In the genomic region with DNA sequence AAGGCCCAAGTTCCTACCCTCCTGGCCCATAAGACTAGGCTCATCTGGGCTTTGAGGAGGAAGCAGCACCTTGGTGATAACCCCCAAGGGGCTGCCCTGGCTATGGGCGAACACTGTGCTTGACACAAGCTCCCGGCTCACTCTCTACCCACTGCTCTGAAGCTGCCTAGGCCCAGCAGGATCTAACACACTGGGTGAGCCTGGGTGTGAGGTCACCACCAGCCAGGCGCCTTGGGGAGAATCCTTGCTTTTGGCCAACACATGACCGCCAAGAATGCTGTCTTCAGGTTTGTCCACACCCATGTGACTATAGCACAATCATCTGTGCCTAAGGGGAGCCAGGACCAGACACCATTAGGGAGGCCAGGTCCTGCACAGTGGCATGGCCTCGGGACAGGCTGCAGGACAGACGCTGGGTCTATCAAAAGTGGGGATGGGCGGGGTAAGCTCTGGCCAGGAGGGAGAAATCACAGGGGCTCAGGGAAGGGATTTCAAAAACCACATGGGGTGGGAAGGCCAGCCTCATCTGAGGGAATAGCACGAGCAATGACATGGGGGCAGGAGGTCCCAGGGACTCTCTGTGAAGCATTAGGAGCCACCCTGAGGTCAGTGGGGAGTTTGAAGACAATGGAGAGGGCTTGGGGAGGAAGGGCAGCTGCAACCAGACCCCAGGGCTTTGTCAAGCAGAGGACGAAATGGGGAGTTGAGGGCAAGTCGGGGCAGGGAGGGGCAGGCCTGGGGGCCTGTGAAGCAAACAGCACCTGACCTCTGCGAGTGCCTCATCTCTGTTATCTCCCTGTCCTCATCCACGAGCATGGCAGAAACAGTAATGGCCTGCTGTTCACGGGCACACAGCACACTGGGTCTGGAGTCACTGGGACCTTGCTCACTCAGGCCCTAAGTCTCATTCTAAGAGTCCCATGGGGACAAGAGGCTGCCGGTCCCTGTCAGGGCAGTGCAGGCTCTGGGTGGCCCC, we compare ENCODE assay signal across 15 cellular contexts. TPM values are rescaled to one million over a fixed set of nuclear protein-coding genes. Genes with fewer than 3 reads are reported as not detected.
DNase-seq lines count a peak whose midpoint lies in the region; ATAC-seq and TF ChIP-seq lines count a peak whose summit lies in the region.
"Had no signal": no experiment of that assay in that cellular context is flagged by ENCODE, and none has a peak within 500 bp of the region (broad histone marks: within the 10 kb centered on the region; RNA-seq: fewer than 3 reads in every experiment).

No MANE protein-coding gene starts in this region.

- H3K4me1 ChIP-seq in BLaER1 = peaks cover 72% of the 10 kb centered on the region

- no peak overlapping the region for H3K4me3 Mint-ChIP-seq in activated naive CD8-positive, alpha-beta T cell treated with anti-CD3 and anti-CD28 coated beads, Interleukin-2, amount 50 U/mL, for 24 hours
- H3K4me3 Mint-ChIP-seq in naive B cell (peak overlapping the region in 7 of 8 donors; percentile 24 to 89 (median 43)), type B pancreatic cell (no peak overlapping the region)

- peaks cover 2% of the 10 kb centered on the region; the same call in 1 of the 2 replicates for H3K9me3 ChIP-seq in BLaER1
- H3K9me3 ChIP-seq: body of pancreas had no signal

- peaks cover 53% of the 10 kb centered on the region for H3K4me1 Mint-ChIP-seq in activated naive CD8-positive, alpha-beta T cell treated with anti-CD3 and anti-CD28 coated beads, Interleukin-2, amount 50 U/mL, for 24 hours
- H3K4me1 Mint-ChIP-seq in naive B cell = peaks cover 68 to 96% (median 89%) of the 10 kb centered on the region in 3 donors
- peaks cover 21% of the 10 kb centered on the region for H3K4me1 Mint-ChIP-seq in type B pancreatic cell (ENCODE audit: unreplicated experiment)

- peak; percentile 4 for ATAC-seq in activated naive CD8-positive, alpha-beta T cell treated with anti-CD3 and anti-CD28 coated beads, Interleukin-2, amount 50 U/mL, for 24 hours
- ATAC-seq in naive B cell (ENCODE audit: low read depth in 2 of 2) (peak; percentile 91 to 92), HG03108 (IDR thresholded peaks at IDR 0.05; ENCODE audit: unreplicated experiment) (no peak)
- ATAC-seq: body of pancreas had no signal

- H3K27ac Mint-ChIP-seq in activated naive CD8-positive, alpha-beta T cell treated with anti-CD3 and anti-CD28 coated beads, Interleukin-2, amount 50 U/mL, for 24 hours = no peak overlapping the region
- H3K27ac Mint-ChIP-seq in naive B cell (peak overlapping the region in 5 of 6 donors; percentile 7 to 97 (median 87)), type B pancreatic cell (no peak overlapping the region)

- peaks cover 14% of the 10 kb centered on the region; the same call in 1 of the 2 replicates for H3K36me3 ChIP-seq in BLaER1

- no peak overlapping the region for H3K9ac ChIP-seq in BLaER1

- no peaks in the 10 kb centered on the region for H3K27me3 ChIP-seq in BLaER1
- H3K27me3 ChIP-seq: body of pancreas had no signal

- no peaks in the 10 kb centered on the region for H3K36me3 Mint-ChIP-seq in activated naive CD8-positive, alpha-beta T cell treated with anti-CD3 and anti-CD28 coated beads, Interleukin-2, amount 50 U/mL, for 24 hours (ENCODE audit: low read depth)
- H3K36me3 Mint-ChIP-seq in naive B cell (no peaks in the 10 kb centered on the region), type B pancreatic cell (no peaks in the 10 kb centered on the region)

- TF ChIP-seq CTCF in type B pancreatic cell (conservative IDR thresholded peaks at IDR 0.05) = no peak

- H3K27ac ChIP-seq in BLaER1 = 0 out of 2 replicates have a peak overlapping the region, but pooled peaks have one; percentile 14
- H3K27ac ChIP-seq: body of pancreas, SK-N-MC had no signal

- no peaks in the 10 kb centered on the region for H3K27me3 Mint-ChIP-seq in activated naive CD8-positive, alpha-beta T cell treated with anti-CD3 and anti-CD28 coated beads, Interleukin-2, amount 50 U/mL, for 24 hours
- H3K27me3 Mint-ChIP-seq in naive B cell = no peaks in the 10 kb centered on the region
- H3K27me3 Mint-ChIP-seq in type B pancreatic cell = no peaks in the 10 kb centered on the region

- H3K4me3 ChIP-seq in BLaER1 = no peak overlapping the region
- H3K4me3 ChIP-seq: body of pancreas, SK-N-MC had no signal

- peak overlapping the region; percentile 10; the same call in 1 of the 2 replicates for H3K4me2 ChIP-seq in BLaER1

- peak; percentile 9 for DNase-seq in D341Med (ENCODE audit: low spot score)
- DNase-seq in activated naive CD8-positive, alpha-beta T cell treated with anti-CD3 and anti-CD28 coated beads, Interleukin-2, amount 50 U/mL, for 24 hours = no peak
- DNase-seq in naive B cell = peak; percentile 23
- no peak for DNase-seq in type B pancreatic cell (ENCODE audit: extremely low spot score, unreplicated experiment)
- DNase-seq in NCI-H1105 (lab: John Stamatoyannopoulos, UW) = no peak
- DNase-seq: AML-193, hippocampal formation, Kasumi-1, NCI-H146, NCI-H446, OCI-M1 had no signal

- peaks cover 90% of the 10 kb centered on the region for H4K20me1 ChIP-seq in BLaER1

- no peaks in the 10 kb centered on the region for H3K9me3 Mint-ChIP-seq in activated naive CD8-positive, alpha-beta T cell treated with anti-CD3 and anti-CD28 coated beads, Interleukin-2, amount 50 U/mL, for 24 hours
- no peaks in the 10 kb centered on the region for H3K9me3 Mint-ChIP-seq in naive B cell
- H3K9me3 Mint-ChIP-seq in type B pancreatic cell = no peaks in the 10 kb centered on the region

RNA-seq across cellular contexts. Expression of a gene that starts 29.4 kb away (rescaled TPM):
- 10 to 100 TPM in 5 of 6 donors, 1 to 10 TPM in 1; 4.3 to 41.8 (median 29.6) TPM for polyA plus RNA-seq in naive B cell (ENCODE audit: low read depth in 6 of 6)
- total RNA-seq in type B pancreatic cell (ENCODE audit: low replicate concordance) = 26.8 and 28.6 TPM in 2 replicates

Comparison
In these comparisons a context has a peak if more than half of its experiments do, and no peak if none do; other contexts are left out.
1. DNase-seq: peak in D341Med (single experiment) and naive B cell (single experiment); none in activated naive CD8-positive, alpha-beta T cell treated with anti-CD3 and anti-CD28 coated beads, Interleukin-2, amount 50 U/mL, for 24 hours (single experiment), type B pancreatic cell (single experiment) and NCI-H1105 (single experiment).
2. H3K27ac Mint-ChIP-seq: peak in naive B cell (5 of 6); none in activated naive CD8-positive, alpha-beta T cell treated with anti-CD3 and anti-CD28 coated beads, Interleukin-2, amount 50 U/mL, for 24 hours (single experiment) and type B pancreatic cell (single experiment).
3. H3K4me3 Mint-ChIP-seq: peak in naive B cell (7 of 8); none in activated naive CD8-positive, alpha-beta T cell treated with anti-CD3 and anti-CD28 coated beads, Interleukin-2, amount 50 U/mL, for 24 hours (single experiment) and type B pancreatic cell (single experiment).